ENCODE assay signal across 14 cellular contexts in genomic region chr2:168521342-168521741, GRCh38.
DNase-seq lines count a peak whose midpoint lies in the region; ATAC-seq and TF ChIP-seq lines count a peak whose summit lies in the region.
"Had no signal": no experiment of that assay in that cellular context is flagged by ENCODE, and none has a peak within 500 bp of the region (broad histone marks: within the 10 kb centered on the region; RNA-seq: fewer than 3 reads in every experiment).

No MANE protein-coding gene starts in this region.

- H3K4me1 ChIP-seq in HEK293 (ENCODE audit: control insufficient read depth, insufficient read depth, low read length) (peaks cover 22% of the 10 kb centered on the region), fibroblast of lung (ENCODE audit: control insufficient read depth, extremely low read depth, insufficient read depth, low read length) (peaks cover 3% of the 10 kb centered on the region)

- intact Hi-C loops in activated CD4-positive, alpha-beta T cell treated with anti-CD3 and anti-CD28 coated beads for 36 hours (cut with DNase I, micrococcal nuclease), result no loop called here

- H3K9ac ChIP-seq in fibroblast of lung (ENCODE audit: insufficient read depth, low read length), result no peak overlapping the region

- no peak overlapping the region for H2AFZ ChIP-seq in fibroblast of lung (ENCODE audit: low read length)

- peak; percentile 8 for DNase-seq in RPMI7951 (ENCODE audit: low read depth)
- peak; percentile 28 to 56 for DNase-seq in fibroblast of lung (ENCODE audit: low read depth in 2 of 2)
- no peak for DNase-seq in osteocyte (ENCODE audit: extremely low spot score, unreplicated experiment)
- no peak for DNase-seq in NCI-H2196 (lab: John Stamatoyannopoulos, UW; ENCODE audit: unreplicated experiment)
- DNase-seq in effector CD8-positive, alpha-beta T cell (lab: John Stamatoyannopoulos, UW), result no peak
- DNase-seq in activated CD4-positive, alpha-beta T cell treated with anti-CD3 and anti-CD28 coated beads for 36 hours, result no peak
- DNase-seq: activated CD4-positive, CD25-positive, alpha-beta regulatory T cell treated with anti-CD3 and anti-CD28 coated beads, Interleukin-2, amount 50 U/mL, for 72 hours; activated naive CD4-positive, alpha-beta T cell; effector memory CD4-positive, alpha-beta T cell; SHP77; stimulated activated CD4-positive, alpha-beta T cell treated with anti-CD3 and anti-CD28 coated beads, Interleukin-2, amount 100 ng/mL, for 24 hours had no signal

- peak overlapping the region; percentile 39 for H3K27ac Mint-ChIP-seq in osteocyte (ENCODE audit: unreplicated experiment)
- no peak overlapping the region for H3K27ac Mint-ChIP-seq in activated CD4-positive, alpha-beta T cell treated with anti-CD3 and anti-CD28 coated beads for 36 hours

- peak overlapping the region; percentile 58 for H3K4me2 ChIP-seq in fibroblast of lung (ENCODE audit: extremely low read depth, insufficient read depth, low read length)

- POLR2A ChIA-PET in HEK293 (lab: Yijun Ruan, JAX), result no interaction called here
- POLR2A ChIA-PET in activated CD4-positive, alpha-beta T cell treated with anti-CD3 and anti-CD28 coated beads for 36 hours (lab: Charles Lee), result no interaction called here

- TF ChIP-seq CTCF in HEK293 (tag by site-specific recombination; IDR thresholded peaks at IDR 0.05) (no peak), fibroblast of lung (conservative IDR thresholded peaks at IDR 0.05 in 1 of 2, IDR thresholded peaks at IDR 0.05 in 1 of 2; ENCODE audit: low read depth in 1 of 2, low read length in 2 of 2) (no peak), osteocyte (IDR thresholded peaks at IDR 0.05) (no peak)

- H3K27me3 Mint-ChIP-seq in osteocyte (ENCODE audit: unreplicated experiment), result no peaks in the 10 kb centered on the region
- H3K27me3 Mint-ChIP-seq in activated CD4-positive, alpha-beta T cell treated with anti-CD3 and anti-CD28 coated beads for 36 hours, result no peaks in the 10 kb centered on the region

- H3K36me3 ChIP-seq in HEK293 (ENCODE audit: control insufficient read depth in 2 of 2, insufficient read depth in 1 of 2, low read length in 2 of 2), result no peaks in the 10 kb centered on the region
- no peaks in the 10 kb centered on the region for H3K36me3 ChIP-seq in fibroblast of lung (ENCODE audit: control insufficient read depth, insufficient read depth, low read length)

- CTCF ChIA-PET in HEK293 (lab: Yijun Ruan, JAX), result interaction anchor here (0.7 to 0.8 kb wide), 2 partner anchors 29 to 171 kb away, joined by 3 to 5 read pairs; no protein-coding TSS in a partner anchor
- CTCF ChIA-PET in activated CD4-positive, alpha-beta T cell treated with anti-CD3 and anti-CD28 coated beads for 36 hours (lab: Charles Lee), result interaction anchor here (0.8 kb wide), 1 partner anchor 11 kb away, joined by 3 read pairs; no protein-coding TSS in a partner anchor

- peaks cover 59% of the 10 kb centered on the region for H3K4me1 Mint-ChIP-seq in osteocyte (ENCODE audit: unreplicated experiment)
- peaks cover 43% of the 10 kb centered on the region for H3K4me1 Mint-ChIP-seq in activated CD4-positive, alpha-beta T cell treated with anti-CD3 and anti-CD28 coated beads for 36 hours

- H4K20me1 ChIP-seq in fibroblast of lung (ENCODE audit: control insufficient read depth, extremely low read depth, insufficient read depth, low read length), result no peaks in the 10 kb centered on the region

- H3K9me3 ChIP-seq in HEK293 (ENCODE audit: control insufficient read depth, insufficient read depth, low read depth, low read length), result no peaks in the 10 kb centered on the region
- no peaks in the 10 kb centered on the region for H3K9me3 ChIP-seq in fibroblast of lung (ENCODE audit: control insufficient read depth, insufficient read depth, low read depth, low read length)

- no peaks in the 10 kb centered on the region for H3K27me3 ChIP-seq in fibroblast of lung (ENCODE audit: control insufficient read depth, insufficient read depth, low read length)

- no peaks in the 10 kb centered on the region for H3K36me3 Mint-ChIP-seq in osteocyte (ENCODE audit: unreplicated experiment)
- no peaks in the 10 kb centered on the region for H3K36me3 Mint-ChIP-seq in activated CD4-positive, alpha-beta T cell treated with anti-CD3 and anti-CD28 coated beads for 36 hours (ENCODE audit: low read depth)

- no peaks in the 10 kb centered on the region for H3K79me2 ChIP-seq in fibroblast of lung (ENCODE audit: control insufficient read depth, insufficient read depth, low read length)

- H3K9me3 Mint-ChIP-seq in osteocyte (ENCODE audit: unreplicated experiment), result no peaks in the 10 kb centered on the region
- H3K9me3 Mint-ChIP-seq in activated CD4-positive, alpha-beta T cell treated with anti-CD3 and anti-CD28 coated beads for 36 hours (ENCODE audit: low read depth), result no peaks in the 10 kb centered on the region
- H3K9me3 Mint-ChIP-seq: neural crest cell had no signal

- peak overlapping the region; percentile 16 for H3K4me3 Mint-ChIP-seq in osteocyte (ENCODE audit: unreplicated experiment)
- no peak overlapping the region for H3K4me3 Mint-ChIP-seq in activated CD4-positive, alpha-beta T cell treated with anti-CD3 and anti-CD28 coated beads for 36 hours
- H3K4me3 Mint-ChIP-seq: neural crest cell had no signal

- H3K27ac ChIP-seq in HEK293 (ENCODE audit: extremely low read depth, low read depth, low read length), result no peak overlapping the region
- no peak overlapping the region for H3K27ac ChIP-seq in fibroblast of lung (ENCODE audit: insufficient read depth, low read length)

- no peak for ATAC-seq in activated CD4-positive, alpha-beta T cell treated with anti-CD3 and anti-CD28 coated beads for 36 hours
- ATAC-seq in HG03025 (IDR thresholded peaks at IDR 0.05; ENCODE audit: low FRiP score, unreplicated experiment), result no peak

- H3K4me3 ChIP-seq in HEK293 (ENCODE audit: low read depth, low read length), result no peak overlapping the region
- peak overlapping the region in 1 of 4 experiments; percentile 28 for H3K4me3 ChIP-seq in fibroblast of lung (replicated peaks in 1 of 4; ENCODE audit: control extremely low read depth in 1 of 4, insufficient read depth in 1 of 4, low read depth in 3 of 4, low read length in 4 of 4)

TF ChIP-seq in HEK293, 187 proteins besides CTCF, POLR2A, EP300 and RAD21:
- no peak for TF ChIP-seq ZNF214 (tag by site-specific recombination; IDR thresholded peaks at IDR 0.05; ENCODE audit: borderline replicate concordance)
- no peak for TF ChIP-seq ZNF146 (tag by site-specific recombination; IDR thresholded peaks at IDR 0.05)
- TF ChIP-seq KLF1 (tag by site-specific recombination; IDR thresholded peaks at IDR 0.05), result 0 out of 2 replicates have a peak, but pooled peaks have one; percentile 41
- TF ChIP-seq ZNF24 (tag by site-specific recombination; IDR thresholded peaks at IDR 0.05), result no peak
- 0 out of 2 replicates have a peak, but pooled peaks have one; percentile 23 for TF ChIP-seq ZNF513 (tag by site-specific recombination; IDR thresholded peaks at IDR 0.05)
- 0 out of 2 replicates have a peak, but pooled peaks have one; percentile 16 for TF ChIP-seq ZNF600 (tag by site-specific recombination; IDR thresholded peaks at IDR 0.05)

Comparison
In these comparisons a context has a peak if more than half of its experiments do, and no peak if none do; other contexts are left out.
1. DNase-seq: peak in RPMI7951 (single experiment) and fibroblast of lung (2 of 2); none in osteocyte (single experiment), NCI-H2196 (single experiment), effector CD8-positive, alpha-beta T cell (single experiment) and activated CD4-positive, alpha-beta T cell treated with anti-CD3 and anti-CD28 coated beads for 36 hours (single experiment).